ENCODE assay signal across 9 cellular contexts in the genomic region with DNA sequence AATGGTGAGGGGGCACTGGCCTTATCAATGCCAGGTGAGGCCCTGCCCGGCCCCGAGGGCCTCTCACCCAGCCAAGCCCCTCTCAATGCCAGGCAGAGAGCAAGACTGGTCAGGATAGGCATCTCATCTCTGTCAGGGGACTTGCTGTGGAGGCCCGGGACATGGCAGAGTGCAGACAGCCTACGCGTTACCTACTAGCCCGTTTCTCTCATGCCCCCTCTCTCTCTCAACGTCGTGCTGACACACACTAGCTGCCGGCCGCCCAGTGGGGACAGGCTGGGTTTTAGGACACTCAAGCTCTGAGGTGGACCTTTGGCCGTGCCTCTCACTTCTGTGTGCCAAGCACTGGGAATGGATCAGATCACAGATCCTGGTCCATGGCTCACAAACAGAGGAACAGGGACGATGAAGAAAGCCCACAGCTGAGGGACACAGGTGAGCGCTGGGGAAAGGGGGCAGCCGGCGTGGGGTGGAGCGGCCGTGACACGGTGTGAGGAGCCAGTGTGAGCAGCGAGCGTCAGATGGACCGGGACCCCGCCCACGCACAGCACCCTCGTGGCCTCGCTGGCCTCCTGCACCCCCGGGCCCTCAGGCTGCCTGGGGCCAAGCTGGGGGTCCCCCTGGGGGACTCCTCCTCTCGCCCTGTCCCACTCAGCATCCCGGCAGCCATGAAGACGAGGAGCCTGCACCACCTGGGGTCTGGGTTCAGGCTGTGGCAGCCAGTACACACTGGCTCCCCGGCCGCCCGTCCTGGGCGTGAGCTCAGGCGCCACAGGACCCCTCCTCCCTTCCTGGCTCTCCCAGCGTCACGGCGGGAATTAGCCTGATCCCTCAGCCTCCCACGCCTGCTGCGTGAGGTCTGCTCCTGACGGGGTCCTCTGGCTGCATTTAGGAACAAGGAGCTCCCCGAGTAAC.
"Had no signal": no experiment of that assay in that cellular context is flagged by ENCODE, and none has a peak within 500 bp of the region (broad histone marks: within the 10 kb centered on the region; RNA-seq: fewer than 3 reads in every experiment).

No MANE protein-coding gene starts in this region.

- ATAC-seq: left cardiac atrium had no signal

- H3K4me1 Mint-ChIP-seq: endodermal cell had no signal

- H3K27me3 Mint-ChIP-seq: stimulated activated naive B cell treated with anti-CD40 and anti-IgM and Interleukin-4, amounts not matched to agents 10 μg/mL and 1 μg/mL and 100 μg/mL, for 72 hours had no signal

- H3K4me3 Mint-ChIP-seq: endodermal cell had no signal

- H3K27ac Mint-ChIP-seq: endodermal cell had no signal

- DNase-seq: activated naive CD4-positive, alpha-beta T cell treated with anti-CD3 and anti-CD28 coated beads, Interleukin-2, amount 50 U/mL, for 16 hours; cerebellar nuclear complex; endodermal cell; erythroblast; hippocampal formation; left cardiac atrium; nucleus accumbens; right lobe of liver had no signal

- H3K9me3 Mint-ChIP-seq: endodermal cell; stimulated activated naive B cell treated with anti-CD40 and anti-IgM and Interleukin-4, amounts not matched to agents 10 μg/mL and 1 μg/mL and 100 μg/mL, for 72 hours had no signal
